Comparison of ENCODE assay signal across 8 cellular contexts in the genomic region with DNA sequence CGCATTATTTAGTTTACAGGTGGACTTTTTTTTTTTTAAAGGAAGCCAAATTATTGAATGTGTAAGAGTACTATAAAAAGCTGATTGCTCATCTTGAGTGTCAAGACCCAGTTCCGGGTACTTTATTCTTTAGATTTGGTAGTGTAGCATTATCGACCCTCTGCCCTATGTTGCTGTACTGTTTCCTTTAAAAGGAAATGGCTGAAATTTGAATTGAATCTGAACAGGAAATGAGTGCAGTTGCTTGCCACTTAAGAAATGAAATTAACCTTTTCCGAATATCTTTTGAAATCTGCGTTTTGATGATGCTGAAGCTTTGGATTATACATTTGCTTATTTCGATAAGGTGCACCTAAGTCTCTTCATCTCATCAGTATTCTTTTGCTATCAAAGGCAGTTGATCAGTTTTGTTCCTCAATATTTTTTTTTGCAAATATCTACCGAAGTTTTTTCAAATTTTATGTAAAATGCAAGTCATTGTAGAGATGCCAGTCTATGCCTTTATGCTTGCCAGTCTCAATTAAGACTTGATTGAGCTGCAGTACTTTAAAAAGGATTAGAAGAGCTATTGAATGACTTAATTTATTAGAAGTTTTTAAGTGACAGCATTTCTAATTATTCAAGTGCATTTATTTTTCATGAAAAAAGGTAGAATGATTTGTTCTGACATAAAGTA. TPM values are rescaled to one million over a fixed set of nuclear protein-coding genes. Genes with fewer than 3 reads are reported as not detected.
A peak's percentile ranks its signal among the peaks of the same experiment; 100 is the strongest.
DNase-seq lines count a peak whose midpoint lies in the region; ATAC-seq and TF ChIP-seq lines count a peak whose summit lies in the region.

No MANE protein-coding gene starts in this region.

- H2BK12ac ChIP-seq in mesenchymal stem cell (ENCODE audit: low read length in 2 of 2), result no peak overlapping the region

- H3K9me3 ChIP-seq in mesenchymal stem cell (ENCODE audit: control insufficient read depth, low read length), result no peaks in the 10 kb centered on the region

- no peak overlapping the region for H2AFZ ChIP-seq in mesenchymal stem cell (ENCODE audit: low read depth, low read length)

- no peak overlapping the region for H4K8ac ChIP-seq in mesenchymal stem cell (ENCODE audit: low read length)

- H3K79me1 ChIP-seq in mesenchymal stem cell (replicated peaks; ENCODE audit: low read length, poor library complexity, severe bottlenecking), result peaks cover 2% of the 10 kb centered on the region

- no peak overlapping the region for H2BK5ac ChIP-seq in mesenchymal stem cell (ENCODE audit: low read depth, low read length, poor library complexity, severe bottlenecking)

- peak overlapping the region; percentile 100 for H3K9ac ChIP-seq in mesenchymal stem cell (ENCODE audit: low read length)

- 52% methylated on average over 6 of the region's 7 CpGs for WGBS in mesenchymal stem cell

- in situ Hi-C loops in astrocyte of the cerebellum (cut with HindIII; ENCODE audit: low sequenced_read_pairs), result no loop called here

- H3K4me2 ChIP-seq in mesenchymal stem cell (ENCODE audit: low read length, poor library complexity, severe bottlenecking), result peak overlapping the region; percentile 61

- H4K91ac ChIP-seq in mesenchymal stem cell (ENCODE audit: low read length), result no peak overlapping the region

- ATAC-seq in omental fat pad (ENCODE audit: low FRiP score) (no peak), HG03196 (IDR thresholded peaks at IDR 0.05; ENCODE audit: unreplicated experiment) (no peak), GM18867 (IDR thresholded peaks at IDR 0.05; ENCODE audit: unreplicated experiment) (no peak)

- no peak overlapping the region for H2AK5ac ChIP-seq in mesenchymal stem cell (ENCODE audit: low read length, severe bottlenecking)

- H2BK120ac ChIP-seq in mesenchymal stem cell (ENCODE audit: low read depth, low read length), result no peak overlapping the region

- H3K27me3 ChIP-seq in mesenchymal stem cell (ENCODE audit: control insufficient read depth in 1 of 2, insufficient read depth in 1 of 2, low read length in 2 of 2), result no peaks in the 10 kb centered on the region

- TF ChIP-seq CTCF in 22Rv1 (IDR thresholded peaks at IDR 0.05), result no peak
- TF ChIP-seq CTCF in astrocyte of the cerebellum (IDR thresholded peaks at IDR 0.05; ENCODE audit: low read depth, low read length, missing control alignments), result no peak
- TF ChIP-seq CTCF in omental fat pad (IDR thresholded peaks at IDR 0.05), result no peak

- no peak overlapping the region for H2BK15ac ChIP-seq in mesenchymal stem cell (ENCODE audit: low read depth, poor library complexity, severe bottlenecking)

- peaks cover 3% of the 10 kb centered on the region for H3K4me1 ChIP-seq in mesenchymal stem cell (ENCODE audit: control insufficient read depth, insufficient read depth, low read depth, low read length)

- H3K4ac ChIP-seq in mesenchymal stem cell (ENCODE audit: low read depth in 1 of 2, low read length in 2 of 2), result no peak overlapping the region

- peaks cover 3 to 29% of the 10 kb centered on the region in 2 experiments for H3K36me3 ChIP-seq in mesenchymal stem cell (ENCODE audit: control insufficient read depth in 1 of 2, insufficient read depth in 2 of 2, low read depth in 1 of 2, low read length in 2 of 2)

- H3K27ac ChIP-seq in 22Rv1 (peak overlapping the region; percentile 97), mesenchymal stem cell (ENCODE audit: low read length, poor library complexity, severe bottlenecking) (peak overlapping the region; percentile 94)

- no peak overlapping the region for H3K18ac ChIP-seq in mesenchymal stem cell (ENCODE audit: low read depth in 1 of 2, low read length in 2 of 2)

- no peak overlapping the region for H3K23ac ChIP-seq in mesenchymal stem cell (ENCODE audit: low read length in 2 of 2)

- DNase-seq in HT-29 (ENCODE audit: low spot score) (peak; percentile 55), astrocyte of the cerebellum (ENCODE audit: low read depth) (no peak), mesenchymal stem cell (peak; percentile 11), omental fat pad (ENCODE audit: low spot score) (no peak), SHP77 (lab: John Stamatoyannopoulos, UW) (no peak)

- no peak overlapping the region for H3K14ac ChIP-seq in mesenchymal stem cell (ENCODE audit: low read length in 2 of 2)

- H3K4me3 ChIP-seq in astrocyte of the cerebellum (ENCODE audit: low read depth, low read length) (peak overlapping the region; percentile 99), mesenchymal stem cell (ENCODE audit: insufficient read depth in 1 of 2, low read depth in 1 of 2, low read length in 2 of 2) (peak overlapping the region in 1 of 2 experiments; percentile 100)

RNA-seq across cellular contexts. Expression of a gene that starts 1.8 kb away (rescaled TPM):
- 54.1 and 55.1 TPM in 2 replicates for total RNA-seq in HT-29 (2014; rRNA removed; shearing (Covaris generic))
- 66.8 TPM for polyA plus RNA-seq in mesenchymal stem cell (2013, experiment 1 of 2)
- 68.1 TPM for polyA plus RNA-seq in mesenchymal stem cell (2013, experiment 2 of 2)
- total RNA-seq in omental fat pad, result 10 to 100 TPM; 54.3 to 80.9 (median 63.1) TPM

RNA-seq across cellular contexts. Expression of a gene that starts 11.8 kb away (rescaled TPM):
- total RNA-seq in HT-29 (2014; rRNA removed; shearing (Covaris generic)), result 25.7 and 25.9 TPM in 2 replicates
- 7.2 TPM for polyA plus RNA-seq in mesenchymal stem cell (2013, experiment 1 of 2)
- 8.0 TPM for polyA plus RNA-seq in mesenchymal stem cell (2013, experiment 2 of 2)
- 10 to 100 TPM in 1 of 4 donors, 1 to 10 TPM in 3; 3.8 to 15.3 (median 7.2) TPM for total RNA-seq in omental fat pad

RNA-seq across cellular contexts. Expression of a gene that starts 11.9 kb away (rescaled TPM):
- 398 and 436 TPM in 2 replicates for total RNA-seq in HT-29 (2014; rRNA removed; shearing (Covaris generic))
- 18.2 TPM for polyA plus RNA-seq in mesenchymal stem cell (2013, experiment 1 of 2)
- 16.6 TPM for polyA plus RNA-seq in mesenchymal stem cell (2013, experiment 2 of 2)
- total RNA-seq in omental fat pad, result 100 to 1,000 TPM in 1 of 4 donors, 10 to 100 TPM in 3; 25.6 to 103 (median 39.6) TPM

RNA-seq across cellular contexts. Expression of a gene that starts 45.1 kb away (rescaled TPM):
- 124 TPM in 2 replicates for total RNA-seq in HT-29 (2014; rRNA removed; shearing (Covaris generic))
- polyA plus RNA-seq in mesenchymal stem cell (2013, experiment 1 of 2), result 2.6 TPM
- 2.4 TPM for polyA plus RNA-seq in mesenchymal stem cell (2013, experiment 2 of 2)
- 10 to 100 TPM in 2 of 4 donors, 1 to 10 TPM in 2; 5.6 to 19.8 (median 11.1) TPM for total RNA-seq in omental fat pad

RNA-seq across cellular contexts. Expression of a gene that starts 54.8 kb away (rescaled TPM):
- total RNA-seq in HT-29 (2014; rRNA removed; shearing (Covaris generic)), result 25.6 and 28.3 TPM in 2 replicates
- 1.3 TPM for polyA plus RNA-seq in mesenchymal stem cell (2013, experiment 1 of 2)
- polyA plus RNA-seq in mesenchymal stem cell (2013, experiment 2 of 2), result 1.2 TPM
- 1 to 10 TPM; 5.3 to 8.2 (median 5.6) TPM for total RNA-seq in omental fat pad

Comparison
In these comparisons a context has a peak if more than half of its experiments do, and no peak if none do; other contexts are left out.
1. DNase-seq: peak in HT-29 (single experiment) and mesenchymal stem cell (single experiment); none in astrocyte of the cerebellum (single experiment), omental fat pad (single experiment) and SHP77 (0 of 2).